Comparison of ENCODE assay signal across 13 cellular contexts in the genomic region with DNA sequence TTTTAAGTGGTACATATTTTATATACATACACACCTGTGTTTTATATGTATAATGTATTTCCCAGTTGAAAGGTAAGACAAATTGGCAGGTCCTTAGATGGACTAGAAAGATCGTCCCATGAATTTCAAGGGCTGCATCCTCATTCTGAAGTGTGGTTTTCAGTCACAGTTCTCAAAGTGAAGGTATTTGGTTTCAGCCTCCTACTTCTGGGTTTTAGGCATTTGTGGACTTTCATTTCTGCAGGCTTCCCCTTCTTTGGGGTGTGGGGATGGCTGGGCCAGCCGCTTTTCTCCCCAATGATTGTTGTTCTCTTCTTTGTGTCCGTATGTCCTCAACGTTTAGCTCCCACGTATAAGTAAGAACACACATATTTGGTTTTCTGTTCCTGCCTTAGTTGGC.
"Had no signal": no experiment of that assay in that cellular context is flagged by ENCODE, and none has a peak within 500 bp of the region (broad histone marks: within the 10 kb centered on the region; RNA-seq: fewer than 3 reads in every experiment).

No MANE protein-coding gene starts in this region.

- DNase-seq: activated CD4-positive, alpha-beta T cell treated with anti-CD3 and anti-CD28 coated beads, Interleukin-2, amount 50 U/mL, for 1 hour; activated naive CD4-positive, alpha-beta T cell treated with anti-CD3 and anti-CD28 coated beads, Interleukin-2, amount 50 U/mL, for 16 hours; amniotic stem cell; effector memory CD8-positive, alpha-beta T cell; erythroblast; hippocampal formation; kidney glomerular epithelial cell; retina; stimulated activated CD4-positive, alpha-beta T cell treated with anti-CD3 and anti-CD28 coated beads, Interleukin-4, amount 100 ng/mL, for 4 hours; transverse colon had no signal

- ATAC-seq: effector memory CD8-positive, alpha-beta T cell had no signal

- H3K27ac Mint-ChIP-seq: activated T-helper 2 cell treated with anti-CD3 and anti-CD28 coated beads, Interferon-gamma antibody, Interleukin-2, Interleukin-4, amounts not matched to agents 10 μg/mL and 5 μg/mL and 100 μg/mL, durations not matched to agents 14 hours and 24 hours and 36 hours; brain had no signal

- H3K4me3 Mint-ChIP-seq: brain; dendritic cell treated with granulocyte-macrophage colony-stimulating factor and Interleukin-4, amounts not matched to agents 40 ng/mL and 50 ng/mL, for 4 days; effector memory CD8-positive, alpha-beta T cell had no signal

- H3K27me3 Mint-ChIP-seq: brain; dendritic cell treated with granulocyte-macrophage colony-stimulating factor and Interleukin-4, amounts not matched to agents 40 ng/mL and 50 ng/mL, for 4 days; effector memory CD8-positive, alpha-beta T cell had no signal

- H3K27me3 ChIP-seq: transverse colon had no signal

- H3K9me3 Mint-ChIP-seq: dendritic cell treated with granulocyte-macrophage colony-stimulating factor and Interleukin-4, amounts not matched to agents 40 ng/mL and 50 ng/mL, for 4 days; effector memory CD8-positive, alpha-beta T cell had no signal
